ENCODE assay signal across 8 cellular contexts in genomic region chr20:17504898-17505663, GRCh38. TPM values are rescaled to one million over a fixed set of nuclear protein-coding genes. Genes with fewer than 3 reads are reported as not detected.
DNase-seq lines count a peak whose midpoint lies in the region; ATAC-seq and TF ChIP-seq lines count a peak whose summit lies in the region.

No MANE protein-coding gene starts in this region.

- peak; percentile 77 for ATAC-seq in DND-41 (ENCODE audit: insufficient read depth, low read depth)
- peak; percentile 62 for ATAC-seq in GM21526 (IDR thresholded peaks at IDR 0.05; ENCODE audit: low FRiP score, unreplicated experiment)

- DNase-seq in DND-41, result peak; percentile 15
- peak; percentile 60 to 78 (median 69) for DNase-seq in Peyer's patch
- DNase-seq in activated naive CD4-positive, alpha-beta T cell treated with Interleukin-2 at 50 U/mL for 16 hours, result peak; percentile 40
- DNase-seq in glomerular visceral epithelial cell (ENCODE audit: extremely low spot score), result peak; percentile 47
- DNase-seq in osteoblast (ENCODE audit: insufficient read length, low spot score, missing footprints), result peak; percentile 88
- DNase-seq in ureter (ENCODE audit: low spot score), result peak; percentile 60

- H3K9ac ChIP-seq in DND-41 (ENCODE audit: low read depth, low read length) (peak overlapping the region; percentile 36; the same call in 1 of the 2 replicates), HUES6 (ENCODE audit: low read length) (peak overlapping the region; percentile 67)

- H3K36me3 ChIP-seq in DND-41 (ENCODE audit: insufficient read depth, low read length) (no peaks in the 10 kb centered on the region), HUES6 (ENCODE audit: control insufficient read depth, insufficient read depth, low read length) (no peaks in the 10 kb centered on the region), Peyer's patch (no peaks in the 10 kb centered on the region), osteoblast (ENCODE audit: insufficient read depth, low read length) (no peaks in the 10 kb centered on the region)

- no peak for TF ChIP-seq POLR2A in Peyer's patch (IDR thresholded peaks at IDR 0.05)

- H4K20me1 ChIP-seq in DND-41 (ENCODE audit: insufficient read depth, low read length), result no peaks in the 10 kb centered on the region
- no peaks in the 10 kb centered on the region for H4K20me1 ChIP-seq in osteoblast (ENCODE audit: insufficient read depth, low read length)

- H3K4me2 ChIP-seq in DND-41 (ENCODE audit: insufficient read depth, low read length), result peak overlapping the region; percentile 68
- H3K4me2 ChIP-seq in osteoblast (ENCODE audit: insufficient read depth, low read length), result peak overlapping the region; percentile 87

- H3K79me2 ChIP-seq in DND-41 (ENCODE audit: insufficient read depth, low read length), result no peaks in the 10 kb centered on the region
- no peaks in the 10 kb centered on the region for H3K79me2 ChIP-seq in osteoblast (ENCODE audit: insufficient read depth, low read length)

- H3K27ac ChIP-seq in DND-41 (ENCODE audit: low read length) (no peak overlapping the region), HUES6 (ENCODE audit: low read depth, low read length) (no peak overlapping the region), Peyer's patch (peak overlapping the region in 2 of 4 donors; percentile 47 to 54), osteoblast (ENCODE audit: low read depth, low read length) (no peak overlapping the region)

- H3K9me3 ChIP-seq in DND-41 (ENCODE audit: insufficient read depth, low read length, severe bottlenecking) (no peaks in the 10 kb centered on the region), HUES6 (ENCODE audit: control insufficient read depth, insufficient read depth, low read depth, low read length) (no peaks in the 10 kb centered on the region), Peyer's patch (no peaks in the 10 kb centered on the region), osteoblast (ENCODE audit: low read depth, low read length) (no peaks in the 10 kb centered on the region)

- H3K4me3 ChIP-seq in DND-41 (ENCODE audit: low read depth in 1 of 2, low read length in 2 of 2) (peak overlapping the region in 1 of 2 experiments; percentile 52; a peak in 2 of 4 replicates), HUES6 (ENCODE audit: low read depth, low read length) (peak overlapping the region; percentile 52), Peyer's patch (peak overlapping the region; percentile 39 to 62 (median 52)), osteoblast (ENCODE audit: insufficient read depth, low read length) (peak overlapping the region; percentile 75)

- H3K4me1 ChIP-seq in DND-41 (ENCODE audit: insufficient read depth, low read length) (peaks cover 9% of the 10 kb centered on the region), HUES6 (ENCODE audit: control insufficient read depth, insufficient read depth, low read length) (peaks cover 10% of the 10 kb centered on the region), Peyer's patch (peaks cover 0 to 12% (median 2%) of the 10 kb centered on the region in 4 donors), osteoblast (ENCODE audit: insufficient read depth, low read length) (peaks cover 11% of the 10 kb centered on the region)

- TF ChIP-seq CTCF in DND-41 (IDR thresholded peaks at IDR 0.05; ENCODE audit: borderline replicate concordance, extremely low read depth, low read length, poor library complexity, severe bottlenecking) (peak; percentile 78), Peyer's patch (IDR thresholded peaks at IDR 0.05) (peak in 5 of 6 experiments; percentile 48 to 78 (median 75)), osteoblast (IDR thresholded peaks at IDR 0.05; ENCODE audit: extremely low read depth, low read depth, low read length) (peak; percentile 62)

- H2AFZ ChIP-seq in DND-41 (ENCODE audit: low read depth, low read length), result peak overlapping the region; percentile 80
- H2AFZ ChIP-seq in osteoblast (ENCODE audit: low read length), result peak overlapping the region; percentile 92

- peaks cover 16% of the 10 kb centered on the region for H3K27me3 ChIP-seq in DND-41 (ENCODE audit: insufficient read depth, low read length, poor library complexity)
- no peaks in the 10 kb centered on the region for H3K27me3 ChIP-seq in HUES6 (ENCODE audit: control insufficient read depth, insufficient read depth, low read length)
- H3K27me3 ChIP-seq in Peyer's patch, result no peaks in the 10 kb centered on the region
- H3K27me3 ChIP-seq in osteoblast (ENCODE audit: insufficient read depth, low read length), result peaks cover 6% of the 10 kb centered on the region

RNA-seq across cellular contexts. Expression of gene BFSP1, which starts 26.1 kb away (rescaled TPM):
- 1 to 10 TPM in 1 of 4 donors, under 1 TPM in 1, not detected in 2; 0.57 to 2.5 TPM for total RNA-seq in Peyer's patch
- total RNA-seq in osteoblast, result 1.8 and 2.9 TPM in 2 replicates
- total RNA-seq in ureter, result 1.0 TPM

Comparison
In these comparisons a context has a peak if more than half of its experiments do, and no peak if none do; other contexts are left out.
1. DNase-seq: peak in every context shown above with its lines; median percentile 88 in osteoblast; 69 in Peyer's patch; 60 in ureter; 47 in glomerular visceral epithelial cell; 40 in activated naive CD4-positive, alpha-beta T cell treated with Interleukin-2 at 50 U/mL for 16 hours; 15 in DND-41.